In genomic region chr12:95003213-95003920, GRCh38 we compare ENCODE assay signal across 8 cellular contexts. TPM values are rescaled to one million over a fixed set of nuclear protein-coding genes. Genes with fewer than 3 reads are reported as not detected.
DNase-seq lines count a peak whose midpoint lies in the region; ATAC-seq and TF ChIP-seq lines count a peak whose summit lies in the region.

Gene NDUFA12 (minus strand): TSS chr12:95003697. CDS start chr12:95003680, 17 bp downstream.

- peak within 1 kb of the TSS; percentile 87 to 98 (median 90) for H3K4me3 ChIP-seq in liver (ENCODE audit: low read depth in 1 of 3, low read length in 3 of 3)

- under 1% methylated on average over 34 of the region's 34 CpGs for WGBS in liver

- no peaks in the 10 kb centered on the region for H3K27me3 ChIP-seq in liver (ENCODE audit: control insufficient read depth in 4 of 4, insufficient read depth in 4 of 4, low read length in 3 of 4)

- H3K9ac ChIP-seq in liver (ENCODE audit: low read depth in 1 of 2, low read length in 2 of 2), result peak within 1 kb of the TSS; percentile 47 to 81

- peaks cover 0 to 10% (median 8%) of the 10 kb centered on the region in 4 donors for H3K4me1 ChIP-seq in liver (ENCODE audit: control insufficient read depth in 4 of 4, insufficient read depth in 4 of 4, low read length in 3 of 4)

- peak within 1 kb of the TSS; percentile 68 to 76 for H3K27ac ChIP-seq in liver (ENCODE audit: low read depth in 1 of 2, low read length in 2 of 2)

- H3K36me3 ChIP-seq in liver (ENCODE audit: control insufficient read depth in 4 of 4, insufficient read depth in 3 of 4, low read depth in 1 of 4, low read length in 3 of 4), result peaks cover 0 to 2% (median 0%) of the 10 kb centered on the region in 4 donors

- no peak for TF ChIP-seq CTCF in liver (IDR thresholded peaks at IDR 0.05; ENCODE audit: low read depth, low read length, missing input control)

- ATAC-seq in GM19372 (IDR thresholded peaks at IDR 0.05; ENCODE audit: low read depth, unreplicated experiment) (peak; percentile 99), HG03558 (IDR thresholded peaks at IDR 0.05; ENCODE audit: extremely low read depth, unreplicated experiment) (peak; percentile 94)

- peaks cover 0 to 3% (median 0%) of the 10 kb centered on the region in 4 donors for H3K9me3 ChIP-seq in liver (ENCODE audit: control insufficient read depth in 4 of 4, low read length in 3 of 4)

- DNase-seq in C1 segment of cervical spinal cord (lab: John Stamatoyannopoulos, UW), result peak; percentile 45 to 95 (median 89)
- DNase-seq in NCI-H748 treated with DMSO at 0.1 percent for 48 hours (lab: John Stamatoyannopoulos, UW), result peak; percentile 93
- peak; percentile 93 to 94 for DNase-seq in activated CD4-positive, alpha-beta T cell treated with anti-CD3 and anti-CD28 coated beads, Interleukin-2, amount 50 U/mL, for 4 hours
- peak; percentile 95 to 97 for DNase-seq in dermis microvascular lymphatic vessel endothelial cell (ENCODE audit: low read depth in 2 of 2)
- DNase-seq in stimulated activated CD4-positive, alpha-beta T cell treated with anti-CD3 and anti-CD28 coated beads, Interleukin-4, amount 100 ng/mL, for 24 hours, result peak; percentile 96

- peak; percentile 24 to 49 for TF ChIP-seq RAD21 in liver (IDR thresholded peaks at IDR 0.05)

TF ChIP-seq in liver, 16 proteins besides CTCF, POLR2A, EP300 and RAD21:
- TF ChIP-seq YY1 (IDR thresholded peaks at IDR 0.05) (peak; percentile 98), GABPA (IDR thresholded peaks at IDR 0.05 in 1 of 2, conservative IDR thresholded peaks at IDR 0.05 in 1 of 2) (peak; percentile 44 to 82), HNF4G (IDR thresholded peaks at IDR 0.05) (no peak), MAX (IDR thresholded peaks at IDR 0.05) (peak; percentile 82), FOXA1 (IDR thresholded peaks at IDR 0.05) (no peak), ATF3 (IDR thresholded peaks at IDR 0.05) (no peak), RXRA (IDR thresholded peaks at IDR 0.05) (no peak), SP1 (IDR thresholded peaks at IDR 0.05) (peak; percentile 32), REST (IDR thresholded peaks at IDR 0.05) (peak; percentile 60), EGR1 (IDR thresholded peaks at IDR 0.05; ENCODE audit: low read depth in 2 of 2) (no peak), TAF1 (conservative IDR thresholded peaks at IDR 0.05) (peak; percentile 43)
- TF ChIP-seq, protein P1, sequence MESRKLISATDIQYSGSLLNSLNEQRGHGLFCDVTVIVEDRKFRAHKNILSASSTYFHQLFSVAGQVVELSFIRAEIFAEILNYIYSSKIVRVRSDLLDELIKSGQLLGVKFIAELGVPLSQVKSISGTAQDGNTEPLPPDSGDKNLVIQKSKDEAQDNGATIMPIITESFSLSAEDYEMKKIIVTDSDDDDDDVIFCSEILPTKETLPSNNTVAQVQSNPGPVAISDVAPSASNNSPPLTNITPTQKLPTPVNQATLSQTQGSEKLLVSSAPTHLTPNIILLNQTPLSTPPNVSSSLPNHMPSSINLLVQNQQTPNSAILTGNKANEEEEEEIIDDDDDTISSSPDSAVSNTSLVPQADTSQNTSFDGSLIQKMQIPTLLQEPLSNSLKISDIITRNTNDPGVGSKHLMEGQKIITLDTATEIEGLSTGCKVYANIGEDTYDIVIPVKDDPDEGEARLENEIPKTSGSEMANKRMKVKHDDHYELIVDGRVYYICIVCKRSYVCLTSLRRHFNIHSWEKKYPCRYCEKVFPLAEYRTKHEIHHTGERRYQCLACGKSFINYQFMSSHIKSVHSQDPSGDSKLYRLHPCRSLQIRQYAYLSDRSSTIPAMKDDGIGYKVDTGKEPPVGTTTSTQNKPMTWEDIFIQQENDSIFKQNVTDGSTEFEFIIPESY (IDR thresholded peaks at IDR 0.05), result peak; percentile 71

RNA-seq across cellular contexts. Expression of gene NDUFA12, which starts in this region (rescaled TPM):
- total RNA-seq in dermis microvascular lymphatic vessel endothelial cell, result 69.9 and 107 TPM in 2 replicates
- total RNA-seq in liver, result 10 to 100 TPM; 34.8 to 45.3 TPM
- polyA plus RNA-seq in liver, result 10 to 100 TPM; 69.6 to 91.8 TPM

Comparison
In these comparisons a context has a peak if more than half of its experiments do, and no peak if none do; other contexts are left out.
1. Peak in every context shown above with its lines: DNase-seq, ATAC-seq, H3K4me3 ChIP-seq and H3K27ac ChIP-seq.